In the genomic region with DNA sequence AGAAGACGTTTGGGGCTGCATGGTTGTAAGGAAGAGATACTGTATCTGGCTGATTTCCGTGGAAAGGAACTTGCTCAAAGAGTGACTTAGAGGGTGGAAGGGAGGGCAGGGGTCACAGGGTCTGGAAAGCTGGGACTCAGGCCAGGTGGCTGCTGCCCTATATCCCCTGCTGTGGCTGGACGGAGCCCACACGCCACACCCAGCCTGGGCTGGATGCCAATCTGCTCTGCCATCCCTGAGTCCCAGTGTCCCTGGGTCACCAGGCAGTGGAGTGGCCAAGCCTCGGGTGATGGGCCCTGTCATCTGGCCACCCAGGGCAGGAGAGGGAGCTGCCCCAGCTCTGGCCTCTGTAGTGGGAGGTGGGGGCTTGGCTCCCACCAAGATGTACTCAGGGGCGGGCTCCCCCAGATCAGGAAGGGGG, we compare ENCODE assay signal across 15 cellular contexts. TPM values are rescaled to one million over a fixed set of nuclear protein-coding genes. Genes with fewer than 3 reads are reported as not detected.
DNase-seq lines count a peak whose midpoint lies in the region; ATAC-seq lines count a peak whose summit lies in the region.
"Had no signal": no experiment of that assay in that cellular context is flagged by ENCODE, and none has a peak within 500 bp of the region (broad histone marks: within the 10 kb centered on the region; RNA-seq: fewer than 3 reads in every experiment).

No MANE protein-coding gene starts in this region.

- POLR2A ChIA-PET in activated CD4-positive, alpha-beta T cell treated with anti-CD3 and anti-CD28 coated beads for 36 hours (lab: Charles Lee): no interaction called here

- ATAC-seq in HG03196 (IDR thresholded peaks at IDR 0.05; ENCODE audit: unreplicated experiment): no peak
- ATAC-seq in activated CD4-positive, alpha-beta T cell treated with anti-CD3 and anti-CD28 coated beads for 36 hours: no peak
- ATAC-seq in GM18519 (IDR thresholded peaks at IDR 0.05; ENCODE audit: low FRiP score, unreplicated experiment): no peak

- H3K27me3 Mint-ChIP-seq in activated CD4-positive, alpha-beta T cell treated with anti-CD3 and anti-CD28 coated beads for 36 hours: no peaks in the 10 kb centered on the region

- H3K4me3 Mint-ChIP-seq in activated CD4-positive, alpha-beta T cell treated with anti-CD3 and anti-CD28 coated beads for 36 hours: no peak overlapping the region

- peaks cover 66% of the 10 kb centered on the region for H3K36me3 Mint-ChIP-seq in activated CD4-positive, alpha-beta T cell treated with anti-CD3 and anti-CD28 coated beads for 36 hours (ENCODE audit: low read depth)

- H3K4me1 Mint-ChIP-seq in activated CD4-positive, alpha-beta T cell treated with anti-CD3 and anti-CD28 coated beads for 36 hours: peaks cover 4% of the 10 kb centered on the region

- intact Hi-C loops in activated CD4-positive, alpha-beta T cell treated with anti-CD3 and anti-CD28 coated beads for 36 hours (cut with DNase I, micrococcal nuclease): no loop called here

- no peak overlapping the region for H3K27ac Mint-ChIP-seq in activated CD4-positive, alpha-beta T cell treated with anti-CD3 and anti-CD28 coated beads for 36 hours

- H3K9me3 Mint-ChIP-seq in activated CD4-positive, alpha-beta T cell treated with anti-CD3 and anti-CD28 coated beads for 36 hours (ENCODE audit: low read depth): peaks cover 4% of the 10 kb centered on the region

- CTCF ChIA-PET in activated CD4-positive, alpha-beta T cell treated with anti-CD3 and anti-CD28 coated beads for 36 hours (lab: Charles Lee): no interaction called here

- DNase-seq in A172 (ENCODE audit: low spot score) (peak; percentile 71), LoVo (ENCODE audit: low spot score) (peak; percentile 52), dermis microvascular lymphatic vessel endothelial cell (ENCODE audit: low read depth in 2 of 2) (peak; percentile 26 to 49), mucosa of gallbladder (ENCODE audit: low spot score) (peak; percentile 84), NCI-H1105 treated with DMSO at 0.1 percent for 48 hours (lab: John Stamatoyannopoulos, UW) (no peak)
- no peak for DNase-seq in activated CD4-positive, alpha-beta T cell treated with anti-CD3 and anti-CD28 coated beads for 36 hours
- DNase-seq: activated CD4-positive, CD25-positive, alpha-beta regulatory T cell treated with anti-CD3 and anti-CD28 coated beads, Interleukin-2, amount 50 U/mL, for 72 hours; activated T-cell treated with anti-CD3 and anti-CD28 coated beads for 4 hours; Kasumi-1; NCI-H1694 treated with DMSO at 0.1 percent for 48 hours; NCI-H446 treated with DMSO at 0.1 percent for 48 hours; T-helper 1 cell had no signal

RNA-seq across cellular contexts. Expression of a gene that starts 26.5 kb away (rescaled TPM):
- total RNA-seq in A172 (2014; rRNA removed; shearing (Covaris generic)): not detected in 2 replicates
- total RNA-seq in dermis microvascular lymphatic vessel endothelial cell: not detected in 2 replicates
- not detected for total RNA-seq in mucosa of gallbladder
- total RNA-seq in activated CD4-positive, alpha-beta T cell treated with anti-CD3 and anti-CD28 coated beads for 36 hours: under 1 TPM in 1 of 2 experiments, not detected in 1; 0.16 TPM
- total RNA-seq: OCI-LY7 had no signal

RNA-seq across cellular contexts. Expression of a gene that starts 37.2 kb away (rescaled TPM):
- total RNA-seq in A172 (2014; rRNA removed; shearing (Covaris generic)): not detected in 2 replicates
- total RNA-seq in dermis microvascular lymphatic vessel endothelial cell (not detected in 2 replicates), mucosa of gallbladder (not detected)
- total RNA-seq in activated CD4-positive, alpha-beta T cell treated with anti-CD3 and anti-CD28 coated beads for 36 hours: not detected
- total RNA-seq: OCI-LY7 had no signal

RNA-seq across cellular contexts. Expression of a gene that starts 47.6 kb away (rescaled TPM):
- 45.1 and 47.3 TPM in 2 replicates for total RNA-seq in A172 (2014; rRNA removed; shearing (Covaris generic))
- 60.5 and 88.1 TPM in 2 replicates for total RNA-seq in dermis microvascular lymphatic vessel endothelial cell
- 121 TPM for total RNA-seq in mucosa of gallbladder
- total RNA-seq in activated CD4-positive, alpha-beta T cell treated with anti-CD3 and anti-CD28 coated beads for 36 hours: 10 to 100 TPM; 79.4 to 88.8 TPM

RNA-seq across cellular contexts. Expression of a gene that starts 47.6 kb away (rescaled TPM):
- not detected in 2 replicates for total RNA-seq in A172 (2014; rRNA removed; shearing (Covaris generic))
- total RNA-seq in dermis microvascular lymphatic vessel endothelial cell: not detected in 2 replicates
- total RNA-seq in mucosa of gallbladder: 0.23 TPM
- under 1 TPM in 1 of 2 experiments, not detected in 1; 0.21 TPM for total RNA-seq in activated CD4-positive, alpha-beta T cell treated with anti-CD3 and anti-CD28 coated beads for 36 hours
- total RNA-seq: OCI-LY7 had no signal

RNA-seq across cellular contexts. Expression of a gene that starts 52.4 kb away (rescaled TPM):
- 43.5 and 82.8 TPM in 2 replicates for total RNA-seq in A172 (2014; rRNA removed; shearing (Covaris generic))
- total RNA-seq in dermis microvascular lymphatic vessel endothelial cell (42.6 and 57.5 TPM in 2 replicates), mucosa of gallbladder (161 TPM)
- total RNA-seq in activated CD4-positive, alpha-beta T cell treated with anti-CD3 and anti-CD28 coated beads for 36 hours: 10 to 100 TPM; 57.3 to 64.0 TPM

Comparison
In these comparisons a context has a peak if more than half of its experiments do, and no peak if none do; other contexts are left out.
1. DNase-seq: peak in A172 (single experiment), LoVo (single experiment), dermis microvascular lymphatic vessel endothelial cell (2 of 2) and mucosa of gallbladder (single experiment); none in activated CD4-positive, alpha-beta T cell treated with anti-CD3 and anti-CD28 coated beads for 36 hours (single experiment) and NCI-H1105 treated with DMSO at 0.1 percent for 48 hours (single experiment).